Comparison of ENCODE assay signal across 1 cellular context in genomic region chr2:5696351-5696740, GRCh38.
TF ChIP-seq lines count a peak whose summit lies in the region.

No MANE protein-coding gene starts in this region.

TF ChIP-seq in HepG2, 621 proteins besides CTCF, POLR2A, EP300 and RAD21 (continued from another document):
- no peak for TF ChIP-seq ZNF503 (CRISPR knock-in tag; IDR thresholded peaks at IDR 0.05)
- TF ChIP-seq ZNF230 (CRISPR knock-in tag; IDR thresholded peaks at IDR 0.05), result no peak
- no peak for TF ChIP-seq ZBTB8A (CRISPR knock-in tag; IDR thresholded peaks at IDR 0.05; ENCODE audit: borderline replicate concordance, low read depth)
- TF ChIP-seq RNF219 (CRISPR knock-in tag; IDR thresholded peaks at IDR 0.05), result no peak
- no peak for TF ChIP-seq ZNF354B (CRISPR knock-in tag; IDR thresholded peaks at IDR 0.05)
- no peak for TF ChIP-seq CEBPB (IDR thresholded peaks at IDR 0.05; ENCODE audit: borderline replicate concordance, low read depth, low read length)
- no peak for TF ChIP-seq NCOA2 (CRISPR knock-in tag; IDR thresholded peaks at IDR 0.05)
- no peak for TF ChIP-seq EED (CRISPR knock-in tag; IDR thresholded peaks at IDR 0.05)
- TF ChIP-seq ZNF335 (CRISPR knock-in tag; IDR thresholded peaks at IDR 0.05), result no peak
- TF ChIP-seq ZNF703 (CRISPR knock-in tag; IDR thresholded peaks at IDR 0.05; ENCODE audit: borderline replicate concordance), result no peak
- no peak for TF ChIP-seq IRX3 (CRISPR knock-in tag; IDR thresholded peaks at IDR 0.05; ENCODE audit: borderline replicate concordance, low read depth)
